In the genomic region with DNA sequence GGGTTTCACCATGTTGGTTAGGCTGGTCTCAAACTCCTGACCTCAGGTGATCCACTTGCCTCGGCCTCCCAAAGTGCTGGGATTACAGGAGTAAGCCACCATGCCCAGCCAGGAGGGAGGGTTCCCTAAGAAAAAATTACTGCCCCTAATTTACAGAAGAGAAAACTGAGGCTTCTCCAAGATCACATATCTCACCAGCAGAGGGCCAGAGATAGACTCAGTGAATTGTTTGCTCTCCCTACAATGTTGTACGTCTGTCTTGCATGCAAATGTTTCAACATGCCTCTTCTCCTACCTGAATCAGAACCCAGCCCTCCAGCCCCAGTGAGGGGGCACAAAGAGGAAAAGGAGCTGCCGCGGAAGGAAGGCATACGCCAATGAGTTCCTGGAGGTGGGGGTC, we compare ENCODE assay signal across 26 cellular contexts. TPM values are rescaled to one million over a fixed set of nuclear protein-coding genes. Genes with fewer than 3 reads are reported as not detected.
DNase-seq lines count a peak whose midpoint lies in the region; ATAC-seq, FAIRE-seq and TF ChIP-seq lines count a peak whose summit lies in the region.
"Had no signal": no experiment of that assay in that cellular context is flagged by ENCODE, and none has a peak within 500 bp of the region (broad histone marks: within the 10 kb centered on the region; RNA-seq: fewer than 3 reads in every experiment).

No MANE protein-coding gene starts in this region.

- CTCF ChIA-PET in HepG2 (lab: Yijun Ruan, JAX; ENCODE audit: low intra/inter-chr PET ratio, low total read pairs): no interaction called here
- CTCF ChIA-PET in IMR-90 (lab: Yijun Ruan, JAX): no interaction called here
- CTCF ChIA-PET in WTC11 (lab: Charles Lee): interaction anchor here (0.7 to 5.7 kb wide), 5 partner anchors 9 to 549 kb away, joined by 3 to 53 read pairs (median 3); a partner anchor contains a TSS

- peaks cover 6% of the 10 kb centered on the region for H3K9me3 Mint-ChIP-seq in WTC11
- H3K9me3 Mint-ChIP-seq: T-cell had no signal

- no peaks in the 10 kb centered on the region for H4K20me1 ChIP-seq in HepG2 (ENCODE audit: insufficient read depth, low read length)
- H4K20me1 ChIP-seq in IMR-90 (ENCODE audit: insufficient read depth, low read length): no peaks in the 10 kb centered on the region

- no peaks in the 10 kb centered on the region for H3K79me1 ChIP-seq in IMR-90 (ENCODE audit: low read depth in 1 of 2, low read length in 2 of 2)

- DNase-seq in HepG2 (ENCODE audit: low spot score) (no peak), right lobe of liver (no peak), IMR-90 (no peak), WTC11 (ENCODE audit: low spot score) (no peak), right cardiac atrium (no peak), iPS-NIHi7 (ENCODE audit: extremely low spot score) (no peak)
- DNase-seq: activated gamma-delta T cell treated with Interleukin-2 at 50 U/mL for 16 hours; adrenal gland; DMS 273 treated with DMSO at 0.1 percent for 48 hours; dorsolateral prefrontal cortex; left colon; MV-4-11; NCI-H2029 treated with DMSO at 0.1 percent for 48 hours; NCI-H446; psoas muscle; Right ventricle myocardium superior; stimulated activated CD4-positive, alpha-beta T cell treated with anti-CD3 and anti-CD28 coated beads, Interleukin-4, amount 100 ng/mL, for 1 hour; stomach; T-cell; upper lobe of left lung had no signal

- POLR2A ChIA-PET in HepG2 (lab: Yijun Ruan, JAX) (no interaction called here), IMR-90 (lab: Charles Lee; ENCODE audit: unreplicated experiment) (interaction anchor here (0.6 kb wide), 1 partner anchor 33 kb away, joined by 5 read pairs; no protein-coding TSS in a partner anchor), WTC11 (lab: Charles Lee) (no interaction called here)

- H3K18ac ChIP-seq in IMR-90 (ENCODE audit: low read depth, low read length): no peak overlapping the region

- ATAC-seq in HepG2 (no peak), right lobe of liver (no peak), IMR-90 (ENCODE audit: low read depth) (no peak), WTC11 (no peak), GM18870 (IDR thresholded peaks at IDR 0.05; ENCODE audit: unreplicated experiment) (no peak), right cardiac atrium (no peak), HG02571 (IDR thresholded peaks at IDR 0.05; ENCODE audit: unreplicated experiment) (no peak)
- ATAC-seq: left colon, psoas muscle, T-cell had no signal

- H2BK120ac ChIP-seq in IMR-90 (ENCODE audit: low read depth, low read length): no peak overlapping the region

- peaks cover 21% of the 10 kb centered on the region for H3K27me3 Mint-ChIP-seq in WTC11 (ENCODE audit: low read depth)

- peaks cover 3% of the 10 kb centered on the region for H3K4me1 Mint-ChIP-seq in WTC11

- H3K23ac ChIP-seq in IMR-90 (ENCODE audit: low read depth, low read length): no peak overlapping the region

- H3K4me1 ChIP-seq in HepG2 (ENCODE audit: insufficient read depth, low read length): peaks cover 14% of the 10 kb centered on the region
- peaks cover 0 to 3% (median 0%) of the 10 kb centered on the region in 4 donors for H3K4me1 ChIP-seq in right lobe of liver
- H3K4me1 ChIP-seq in IMR-90 (ENCODE audit: control insufficient read depth, insufficient read depth, low read length): no peaks in the 10 kb centered on the region
- no peaks in the 10 kb centered on the region for H3K4me1 ChIP-seq in right cardiac atrium (ENCODE audit: control insufficient read depth, insufficient read depth, low read length)
- H3K4me1 ChIP-seq: adrenal gland had no signal

- H3K4ac ChIP-seq in IMR-90 (ENCODE audit: low read depth, low read length): no peak overlapping the region

- no peak overlapping the region for H4K91ac ChIP-seq in IMR-90 (ENCODE audit: insufficient read depth, low read depth, low read length)

- H3K36me3 Mint-ChIP-seq in WTC11: no peaks in the 10 kb centered on the region
- H3K36me3 Mint-ChIP-seq: neural progenitor cell, T-cell had no signal

- in situ Hi-C loops in HepG2 (cut with HindIII; ENCODE audit: extremely low pct_ligation_motif_present, low pct_unique_long_range_greater_than_20kb) (no loop called here), IMR-90 (cut with MboI; ENCODE audit: low sequenced_read_pairs) (no loop called here)

- H3K27ac Mint-ChIP-seq in WTC11: no peak overlapping the region
- H3K27ac Mint-ChIP-seq: neural progenitor cell had no signal

- TF ChIP-seq EP300 in HepG2 (IDR thresholded peaks at IDR 0.05; ENCODE audit: low read depth in 2 of 2, low read length in 2 of 2): no peak
- no peak for TF ChIP-seq EP300 in HepG2 (CRISPR knock-in tag; IDR thresholded peaks at IDR 0.05; ENCODE audit: borderline replicate concordance)

- H3K9ac ChIP-seq in HepG2 (ENCODE audit: insufficient read depth, low read depth, low read length): no peak overlapping the region
- no peak overlapping the region for H3K9ac ChIP-seq in IMR-90 (ENCODE audit: low read depth, low read length)
- H3K9ac ChIP-seq: BLaER1 treated with 17β-estradiol and CSF1 and Interleukin-3, amounts not matched to agents 10 nM and 100 nM; neural progenitor cell had no signal

- 12% methylated on average over 5 of the region's 5 CpGs for WGBS in HepG2 (ENCODE audit: low lambda C conversion rate)
- WGBS in right lobe of liver (ENCODE audit: insufficient coverage, low coverage, low lambda C conversion rate, missing lambda C conversion rate): 45% methylated on average over 5 of the region's 5 CpGs
- WGBS in IMR-90 (ENCODE audit: extremely low coverage in 2 of 2, insufficient read length in 1 of 2), 2 experiments: no CpG with 5 or more reads among the region's 5 CpGs
- WGBS in right cardiac atrium: 64% methylated on average over 5 of the region's 5 CpGs

- intact Hi-C loops in HepG2 (cut with micrococcal nuclease; ENCODE audit: unreplicated experiment): no loop called here
- intact Hi-C loops in right lobe of liver (cut with DNase I): no loop called here
- intact Hi-C loops in IMR-90 (cut with micrococcal nuclease): no loop called here
- intact Hi-C loops in right cardiac atrium (cut with DNase I): no loop called here

- H3K36me3 ChIP-seq in HepG2 (replicated peaks in 1 of 2; ENCODE audit: control insufficient read depth in 1 of 2, insufficient read depth in 2 of 2, low read length in 2 of 2): no peaks in the 10 kb centered on the region
- H3K36me3 ChIP-seq in right lobe of liver: no peaks in the 10 kb centered on the region
- H3K36me3 ChIP-seq in IMR-90 (ENCODE audit: control insufficient read depth, insufficient read depth, low read length): no peaks in the 10 kb centered on the region
- H3K36me3 ChIP-seq: adrenal gland; BLaER1 treated with 17β-estradiol and CSF1 and Interleukin-3, amounts not matched to agents 10 nM and 100 nM; neural progenitor cell; stomach; upper lobe of left lung had no signal

- dilution Hi-C loops in IMR-90 (cut with HindIII; ENCODE audit: low sequenced_read_pairs, unreplicated experiment): loop anchor here (25.0 kb wide), 1 partner anchor 520 kb away; no protein-coding TSS in a partner anchor

- H3K9me3 ChIP-seq in HepG2 (ENCODE audit: low read length) (no peaks in the 10 kb centered on the region), right lobe of liver (no peaks in the 10 kb centered on the region), IMR-90 (ENCODE audit: control insufficient read depth, insufficient read depth, low read length) (no peaks in the 10 kb centered on the region), right cardiac atrium (ENCODE audit: control insufficient read depth, low read length) (no peaks in the 10 kb centered on the region)
- H3K9me3 ChIP-seq: adrenal gland, psoas muscle, stomach, upper lobe of left lung had no signal

- H4K5ac ChIP-seq in IMR-90 (ENCODE audit: low read depth, low read length): no peak overlapping the region

- no peak overlapping the region for H2AK9ac ChIP-seq in IMR-90 (replicated peaks; ENCODE audit: low read depth, low read length, poor library complexity)

- TF ChIP-seq RAD21 in HepG2 (CRISPR knock-in tag; IDR thresholded peaks at IDR 0.05) (no peak), IMR-90 (IDR thresholded peaks at IDR 0.05; ENCODE audit: low read length) (no peak)

- H2BK20ac ChIP-seq in IMR-90 (ENCODE audit: low read depth, low read length): no peak overlapping the region

- H2AK5ac ChIP-seq in IMR-90 (ENCODE audit: low read depth, low read length): no peak overlapping the region

- no peak overlapping the region for H2BK5ac ChIP-seq in IMR-90 (ENCODE audit: low read depth, low read length, poor library complexity, severe bottlenecking)

- H3K27ac ChIP-seq in HepG2 (ENCODE audit: extremely low read length, insufficient read depth, low read length): no peak overlapping the region
- no peak overlapping the region for H3K27ac ChIP-seq in right lobe of liver
- H3K27ac ChIP-seq in IMR-90 (ENCODE audit: insufficient read depth, low read length): no peak overlapping the region
- no peak overlapping the region for H3K27ac ChIP-seq in right cardiac atrium (ENCODE audit: low read length)
- H3K27ac ChIP-seq: adrenal gland; BLaER1 treated with 17β-estradiol and CSF1 and Interleukin-3, amounts not matched to agents 10 nM and 100 nM; dorsolateral prefrontal cortex; neural progenitor cell; psoas muscle; stomach; upper lobe of left lung had no signal

- H3K4me3 ChIP-seq in HepG2 (replicated peaks in 1 of 3; ENCODE audit: insufficient read depth in 1 of 3, low read depth in 2 of 3, low read length in 3 of 3): 0 out of 6 replicates have a peak overlapping the region, but pooled peaks of 1 of the 3 experiments have one; percentile 28
- no peak overlapping the region for H3K4me3 ChIP-seq in right lobe of liver
- H3K4me3 ChIP-seq in IMR-90 (ENCODE audit: insufficient read depth, low read depth, low read length): no peak overlapping the region
- H3K4me3 ChIP-seq in right cardiac atrium (ENCODE audit: low read length): no peak overlapping the region
- H3K4me3 ChIP-seq: adrenal gland; BLaER1 treated with 17β-estradiol and CSF1 and Interleukin-3, amounts not matched to agents 10 nM and 100 nM; dorsolateral prefrontal cortex; neural progenitor cell; psoas muscle; smooth muscle cell; stomach; upper lobe of left lung had no signal

- no peak for TF ChIP-seq POLR2A in HepG2 (IDR thresholded peaks at IDR 0.05; ENCODE audit: insufficient read depth in 1 of 2, low read depth in 2 of 2, low read length in 2 of 2)
- no peak for TF ChIP-seq POLR2A in right lobe of liver (IDR thresholded peaks at IDR 0.05)
- TF ChIP-seq POLR2A in IMR-90 (IDR thresholded peaks at IDR 0.05; ENCODE audit: low read depth, low read length): no peak

- no peak overlapping the region for H4K8ac ChIP-seq in IMR-90 (ENCODE audit: low read depth in 2 of 2, low read length in 2 of 2)

- no peak overlapping the region for H3K14ac ChIP-seq in IMR-90 (replicated peaks; ENCODE audit: low read depth, low read length)

- no TSS peak for BruUV-seq in HepG2 (replicated peaks; lab: Mats Ljungman, UMichigan)
- no TSS peak for BruUV-seq in IMR-90 (replicated peaks; lab: Mats Ljungman, UMichigan)

- no peak for FAIRE-seq in HepG2 (lab: Jason Lieb, UNC)
- FAIRE-seq: G401.6 had no signal

- no peaks in the 10 kb centered on the region for H3K79me2 ChIP-seq in HepG2 (ENCODE audit: insufficient read depth, low read length)

- H3K56ac ChIP-seq in IMR-90 (ENCODE audit: extremely low read depth, insufficient read depth, low read length): no peak overlapping the region

- TF ChIP-seq CTCF in HepG2 (CRISPR knock-in tag; IDR thresholded peaks at IDR 0.05): peak; percentile 38; the same call in 1 of the 2 replicates
- TF ChIP-seq CTCF in right lobe of liver (IDR thresholded peaks at IDR 0.05): no peak
- 0 out of 2 replicates have a peak, but pooled peaks have one; percentile 4 for TF ChIP-seq CTCF in IMR-90 (conservative IDR thresholded peaks at IDR 0.05; ENCODE audit: low read depth, low read length)
- no peak for TF ChIP-seq CTCF in WTC11 (IDR thresholded peaks at IDR 0.05)

- H3K9me1 ChIP-seq in IMR-90 (ENCODE audit: insufficient read depth, low read length): no peaks in the 10 kb centered on the region; the same call in 1 of the 2 replicates

- H3K4me2 ChIP-seq in HepG2 (ENCODE audit: low read depth, low read length) (peak overlapping the region; percentile 51; the same call in 1 of the 2 replicates), IMR-90 (ENCODE audit: low read depth, low read length) (no peak overlapping the region)
- H3K4me2 ChIP-seq: neural progenitor cell, smooth muscle cell had no signal

- H3K27me3 ChIP-seq in HepG2 (ENCODE audit: control insufficient read depth in 1 of 2, insufficient read depth in 2 of 2, low read length in 2 of 2) (peaks cover 1 to 16% of the 10 kb centered on the region in 2 experiments; a peak in 3 of 5 replicates), right lobe of liver (peaks cover 0 to 3% of the 10 kb centered on the region in 2 donors), IMR-90 (ENCODE audit: control insufficient read depth, insufficient read depth, low read length) (peaks cover 2% of the 10 kb centered on the region; the same call in 1 of the 2 replicates), right cardiac atrium (ENCODE audit: control insufficient read depth, insufficient read depth) (no peaks in the 10 kb centered on the region)
- H3K27me3 ChIP-seq: upper lobe of left lung had no signal

- no peak overlapping the region for H3K4me3 Mint-ChIP-seq in WTC11
- H3K4me3 Mint-ChIP-seq: neural progenitor cell had no signal

- H2AFZ ChIP-seq in HepG2 (ENCODE audit: low read length): peak overlapping the region; percentile 54
- H2AFZ ChIP-seq in IMR-90 (replicated peaks; ENCODE audit: low read length, poor library complexity): no peak overlapping the region
- H2AFZ ChIP-seq: neural progenitor cell had no signal

- no peak overlapping the region for H2BK15ac ChIP-seq in IMR-90 (ENCODE audit: low read depth, low read length)

RNA-seq across cellular contexts. Expression of a gene that starts 48.3 kb away (rescaled TPM):
- total RNA-seq in HepG2 (2016; rRNA removed; fragmentation: Illumina TruSeq; extraction: Trizol) (58.6 and 73.7 TPM in 2 replicates), right lobe of liver (10 to 100 TPM; 23.9 to 40.9 (median 38.1) TPM), IMR-90 (2012; rRNA removed) (99.7 and 154 TPM in 2 replicates), WTC11 (2021) (15.2 to 18.0 TPM (median 16.8 TPM) in 3 replicates), right cardiac atrium (10 to 100 TPM; 55.4 to 69.9 (median 63.6) TPM)
- 9.5 and 9.6 TPM in 2 replicates for total RNA-seq in HepG2 (2016; cell fraction: cytosol; rRNA removed; fragmentation: Illumina TruSeq; extraction: Trizol; ENCODE audit: low read depth)
- total RNA-seq in HepG2 (2016; cell fraction: insoluble cytoplasmic fraction; rRNA removed; fragmentation: Illumina TruSeq; extraction: Trizol): 64.2 and 75.9 TPM in 2 replicates
- total RNA-seq in HepG2 (2016; cell fraction: membrane; rRNA removed; fragmentation: Illumina TruSeq; extraction: Trizol): 34.4 and 35.4 TPM in 2 replicates
- total RNA-seq in HepG2 (2016; cell fraction: nucleus; rRNA removed; fragmentation: Illumina TruSeq; extraction: Trizol): 45.8 and 48.3 TPM in 2 replicates
- polyA plus RNA-seq in HepG2 (2011; rRNA removed) (19.1 and 25.9 TPM in 2 replicates), IMR-90 (2012; rRNA removed) (43.1 and 47.9 TPM in 2 replicates), right cardiac atrium (25.1 TPM)
- 13.1 and 17.8 TPM in 2 replicates for polyA plus RNA-seq in HepG2 (2011; cell fraction: cytosol; rRNA removed)
- polyA plus RNA-seq in HepG2 (2011; cell fraction: nucleus; rRNA removed): 18.4 and 19.9 TPM in 2 replicates
- 35.8 and 39.5 TPM in 2 replicates for polyA plus RNA-seq in HepG2 (2012)
- 4.8 and 5.7 TPM in 2 replicates for polyA plus RNA-seq in HepG2 (2016; cell fraction: cytosol; fragmentation: Illumina TruSeq; extraction: Trizol; ENCODE audit: low read depth)
- 71.3 and 74.5 TPM in 2 replicates for polyA plus RNA-seq in HepG2 (2016; cell fraction: insoluble cytoplasmic fraction; fragmentation: Illumina TruSeq; extraction: Trizol; ENCODE audit: low read depth)
- 18.7 and 19.8 TPM in 2 replicates for polyA plus RNA-seq in HepG2 (2016; cell fraction: membrane; fragmentation: Illumina TruSeq; extraction: Trizol; ENCODE audit: low read depth)
- polyA plus RNA-seq in HepG2 (2016; cell fraction: nucleus; fragmentation: Illumina TruSeq; extraction: Trizol; ENCODE audit: insufficient read depth, low read depth): 48.5 and 51.5 TPM in 2 replicates
- 20.6 and 24.3 TPM in 2 replicates for polyA minus RNA-seq in HepG2 (2011; rRNA and poly(A)+ RNA removed; ENCODE audit: low replicate concordance)
- 28.8 and 36.3 TPM in 2 replicates for polyA minus RNA-seq in HepG2 (2011; cell fraction: cytosol; rRNA and poly(A)+ RNA removed)
- polyA minus RNA-seq in HepG2 (2011; cell fraction: nucleus; rRNA and poly(A)+ RNA removed): 75.8 and 103 TPM in 2 replicates
- polyA plus RNA-seq in IMR-90 (2012; cell fraction: cytosol; rRNA removed): 15.0 and 17.6 TPM in 2 replicates
- 7.6 and 59.5 TPM in 2 replicates for polyA plus RNA-seq in IMR-90 (2012; cell fraction: nucleus; rRNA removed; ENCODE audit: low replicate concordance)

Comparison
In these comparisons a context has a peak if more than half of its experiments do, and no peak if none do; other contexts are left out.
1. CTCF ChIP-seq: peak in HepG2 (single experiment) and IMR-90 (single experiment); none in right lobe of liver (0 of 4) and WTC11 (single experiment).